ENCODE assay signal across 8 cellular contexts in the genomic region with DNA sequence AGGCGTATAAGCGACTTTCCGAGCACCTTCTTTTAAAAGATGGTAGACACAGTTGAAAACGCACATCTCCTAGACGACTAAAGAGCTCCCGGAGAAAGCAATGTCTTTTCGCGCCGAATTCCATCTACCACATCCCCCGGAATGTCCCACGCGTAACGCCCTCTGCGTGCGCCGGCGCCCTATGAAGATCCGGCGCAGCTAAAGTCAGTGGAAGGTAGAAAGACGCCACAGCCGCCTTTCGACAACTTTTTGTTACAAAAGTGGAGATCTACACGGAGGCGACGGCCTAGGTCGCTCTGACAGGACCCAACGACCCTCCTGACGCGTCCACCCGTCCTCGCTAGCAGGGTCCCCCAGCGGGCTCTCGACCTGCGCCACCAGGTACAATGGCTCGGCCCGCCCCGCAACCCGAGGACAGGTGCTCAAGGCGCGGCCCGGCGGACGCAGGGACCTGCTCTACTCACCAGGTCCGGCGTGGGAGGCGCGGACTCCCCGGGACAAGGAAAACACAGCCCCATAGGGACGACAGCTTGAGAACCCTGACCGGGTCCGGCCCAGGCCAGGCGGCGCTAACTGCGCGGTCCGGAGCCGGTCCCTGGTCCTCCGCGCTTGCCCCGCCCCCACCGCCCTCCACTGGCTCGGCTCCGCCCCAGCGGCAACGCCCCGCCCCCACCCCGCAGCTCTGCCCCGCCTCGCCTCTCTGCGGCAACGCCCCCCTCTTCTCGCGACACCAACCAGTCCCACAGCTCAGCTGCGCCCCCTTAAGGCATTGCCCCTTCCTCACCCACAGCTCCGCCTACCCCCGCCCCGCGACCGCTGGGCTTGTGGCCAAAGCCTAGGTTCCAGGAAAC. TPM values are rescaled to one million over a fixed set of nuclear protein-coding genes. Genes with fewer than 3 reads are reported as not detected.
DNase-seq lines count a peak whose midpoint lies in the region; TF ChIP-seq lines count a peak whose summit lies in the region.

A gene with protein sequence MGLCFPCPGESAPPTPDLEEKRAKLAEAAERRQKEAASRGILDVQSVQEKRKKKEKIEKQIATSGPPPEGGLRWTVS (minus strand): TSS at position 571 of the 851 bp plus-strand sequence. CDS start 53 bp downstream, at position 518.

- H3K9me2 ChIP-seq in MM.1S (replicated peaks; ENCODE audit: insufficient read depth, low read length) (no peaks in the 10 kb centered on the region), SK-N-SH (no peaks in the 10 kb centered on the region)

- H3K36me3 ChIP-seq in MM.1S (replicated peaks; ENCODE audit: insufficient read depth, low read length) (peaks cover 9% of the 10 kb centered on the region), SK-N-SH (replicated peaks in 1 of 2; ENCODE audit: control insufficient read depth in 1 of 2, insufficient read depth in 2 of 2, low read length in 1 of 2) (peaks cover 22 to 27% of the 10 kb centered on the region in 2 experiments), suprapubic skin (peaks cover 8% of the 10 kb centered on the region)

- 0 out of 2 replicates have a peak, but pooled peaks cover 4% of the 10 kb centered on the region for H3F3A ChIP-seq in MM.1S (ENCODE audit: insufficient read depth, low read length)
- H3F3A ChIP-seq in SK-N-SH (replicated peaks; ENCODE audit: insufficient read depth) = no peaks in the 10 kb centered on the region

- H3K79me2 ChIP-seq in MM.1S (ENCODE audit: low read length) (peaks cover 51% of the 10 kb centered on the region), SK-N-SH (ENCODE audit: insufficient read depth) (peaks cover 7% of the 10 kb centered on the region)

- H3K4me1 ChIP-seq in MM.1S (ENCODE audit: low read length) (peaks cover 10% of the 10 kb centered on the region; the same call in 1 of the 2 replicates), SK-N-SH (ENCODE audit: control insufficient read depth in 1 of 2, insufficient read depth in 2 of 2, low read depth in 1 of 2, low read length in 1 of 2) (peaks cover 0 to 7% of the 10 kb centered on the region in 2 experiments; a peak in 2 of 4 replicates), suprapubic skin (peaks cover 15% of the 10 kb centered on the region)

- no peak for TF ChIP-seq EP300 in SK-N-SH (IDR thresholded peaks at IDR 0.05; ENCODE audit: borderline replicate concordance in 1 of 2, low read depth in 1 of 2, low read length in 1 of 2)
- TF ChIP-seq EP300 in suprapubic skin (IDR thresholded peaks at IDR 0.05) = no peak

- H3K9me3 ChIP-seq in MM.1S (replicated peaks; ENCODE audit: insufficient read depth, low read length) (no peaks in the 10 kb centered on the region), SK-N-SH (no peaks in the 10 kb centered on the region), suprapubic skin (no peaks in the 10 kb centered on the region)

- H4K20me1 ChIP-seq in MM.1S (ENCODE audit: insufficient read depth, low read length) (no peaks in the 10 kb centered on the region), SK-N-SH (ENCODE audit: insufficient read depth) (no peaks in the 10 kb centered on the region)

- TF ChIP-seq POLR2A in suprapubic skin (IDR thresholded peaks at IDR 0.05) = peak in 1 of 2 donors; percentile 53

- peak within 1 kb of the TSS; percentile 97 for H3K4me3 ChIP-seq in MM.1S (ENCODE audit: low read length)
- H3K4me3 ChIP-seq in SK-N-SH (ENCODE audit: low read depth in 2 of 2, low read length in 1 of 2) = peak within 1 kb of the TSS; percentile 83 to 96
- peak within 1 kb of the TSS; percentile 73 for H3K4me3 ChIP-seq in suprapubic skin

- DNase-seq in GM04504 (ENCODE audit: low read depth) (peak; percentile 41), HCEC 1CT (peak; percentile 87), MM.1S (peak; percentile 94), SK-N-SH (peak; percentile 94), globus pallidus (ENCODE audit: low spot score) (peak; percentile 94), nucleus accumbens (lab: John Stamatoyannopoulos, UW) (peak; percentile 64 to 97 (median 91)), suprapubic skin (ENCODE audit: low spot score in 2 of 2) (peak; percentile 93 to 95)
- peak; percentile 93 for DNase-seq in activated naive CD4-positive, alpha-beta T cell treated with anti-CD3 and anti-CD28 coated beads, Interleukin-2, amount 50 U/mL, for 16 hours

- H3K27ac ChIP-seq in MM.1S (ENCODE audit: low read length) (peak within 1 kb of the TSS; percentile 90), SK-N-SH (ENCODE audit: low read depth in 2 of 2, low read length in 1 of 2) (peak within 1 kb of the TSS; percentile 51 to 79), suprapubic skin (peak within 1 kb of the TSS; percentile 76)

- TF ChIP-seq RAD21 in SK-N-SH (IDR thresholded peaks at IDR 0.05; ENCODE audit: low read length) = peak; percentile 50

- 1% methylated on average over 48 of the region's 79 CpGs for WGBS in SK-N-SH (ENCODE audit: low lambda C conversion rate)
- WGBS in suprapubic skin = under 1% methylated on average over 27 of the region's 79 CpGs

- no peaks in the 10 kb centered on the region for H3K27me3 ChIP-seq in MM.1S (replicated peaks; ENCODE audit: insufficient read depth, low read length)
- H3K27me3 ChIP-seq in SK-N-SH (ENCODE audit: insufficient read depth) = no peaks in the 10 kb centered on the region
- no peaks in the 10 kb centered on the region for H3K27me3 ChIP-seq in suprapubic skin

- peak within 1 kb of the TSS; percentile 73 for H2AFZ ChIP-seq in MM.1S (ENCODE audit: low read length)
- peak within 1 kb of the TSS; percentile 77 for H2AFZ ChIP-seq in SK-N-SH (ENCODE audit: low read depth)

- peak within 1 kb of the TSS; percentile 77 for H3K4me2 ChIP-seq in MM.1S (ENCODE audit: low read depth, low read length)
- peak within 1 kb of the TSS; percentile 74 for H3K4me2 ChIP-seq in SK-N-SH

- TF ChIP-seq CTCF in MM.1S (IDR thresholded peaks at IDR 0.05; ENCODE audit: low read length) (peak; percentile 70), SK-N-SH (IDR thresholded peaks at IDR 0.05) (peak; percentile 68), suprapubic skin (IDR thresholded peaks at IDR 0.05) (peak in 1 of 2 donors; percentile 58)

- POLR2A ChIA-PET in SK-N-SH (lab: Yijun Ruan, JAX) = no interaction called here

- CTCF ChIA-PET in SK-N-SH (lab: Yijun Ruan, JAX) = interaction anchor here (0.6 to 1.5 kb wide), 14 partner anchors 9 to 911 kb away, joined by 3 to 9 read pairs (median 4); no protein-coding TSS in a partner anchor

- H3K9ac ChIP-seq in MM.1S (ENCODE audit: low read length) (peak within 1 kb of the TSS; percentile 91), SK-N-SH (peak within 1 kb of the TSS; percentile 78)

TF ChIP-seq in SK-N-SH, 30 proteins besides CTCF, POLR2A, EP300 and RAD21 (continues in another document):
- TF ChIP-seq, protein P1, sequence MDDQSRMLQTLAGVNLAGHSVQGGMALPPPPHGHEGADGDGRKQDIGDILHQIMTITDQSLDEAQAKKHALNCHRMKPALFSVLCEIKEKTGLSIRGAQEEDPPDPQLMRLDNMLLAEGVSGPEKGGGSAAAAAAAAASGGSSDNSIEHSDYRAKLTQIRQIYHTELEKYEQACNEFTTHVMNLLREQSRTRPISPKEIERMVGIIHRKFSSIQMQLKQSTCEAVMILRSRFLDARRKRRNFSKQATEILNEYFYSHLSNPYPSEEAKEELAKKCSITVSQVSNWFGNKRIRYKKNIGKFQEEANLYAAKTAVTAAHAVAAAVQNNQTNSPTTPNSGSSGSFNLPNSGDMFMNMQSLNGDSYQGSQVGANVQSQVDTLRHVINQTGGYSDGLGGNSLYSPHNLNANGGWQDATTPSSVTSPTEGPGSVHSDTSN (IDR thresholded peaks at IDR 0.05) = no peak
- TF ChIP-seq TCF12 (IDR thresholded peaks at IDR 0.05) (peak; percentile 46; the same call in 1 of the 2 replicates), GABPA (IDR thresholded peaks at IDR 0.05; ENCODE audit: low read depth) (peak; percentile 70), RCOR1 (IDR thresholded peaks at IDR 0.05; ENCODE audit: low read length) (peak; percentile 78), NFIC (IDR thresholded peaks at IDR 0.05; ENCODE audit: borderline replicate concordance) (peak; percentile 86), MXI1 (IDR thresholded peaks at IDR 0.05; ENCODE audit: low read depth, low read length) (peak; percentile 68), ELF1 (IDR thresholded peaks at IDR 0.05) (peak; percentile 45; the same call in 1 of the 2 replicates), RXRA (IDR thresholded peaks at IDR 0.05; ENCODE audit: borderline replicate concordance, low read depth) (no peak), YY1 (IDR thresholded peaks at IDR 0.05; ENCODE audit: low read depth) (no peak), RFX5 (IDR thresholded peaks at IDR 0.05; ENCODE audit: low read length) (no peak), SMC3 (IDR thresholded peaks at IDR 0.05; ENCODE audit: low read depth, low read length) (peak; percentile 12; the same call in 1 of the 2 replicates), TEAD4 (IDR thresholded peaks at IDR 0.05; ENCODE audit: borderline replicate concordance, insufficient read depth) (0 out of 2 replicates have a peak, but pooled peaks have one; percentile 45)
- TF ChIP-seq, protein P2, sequence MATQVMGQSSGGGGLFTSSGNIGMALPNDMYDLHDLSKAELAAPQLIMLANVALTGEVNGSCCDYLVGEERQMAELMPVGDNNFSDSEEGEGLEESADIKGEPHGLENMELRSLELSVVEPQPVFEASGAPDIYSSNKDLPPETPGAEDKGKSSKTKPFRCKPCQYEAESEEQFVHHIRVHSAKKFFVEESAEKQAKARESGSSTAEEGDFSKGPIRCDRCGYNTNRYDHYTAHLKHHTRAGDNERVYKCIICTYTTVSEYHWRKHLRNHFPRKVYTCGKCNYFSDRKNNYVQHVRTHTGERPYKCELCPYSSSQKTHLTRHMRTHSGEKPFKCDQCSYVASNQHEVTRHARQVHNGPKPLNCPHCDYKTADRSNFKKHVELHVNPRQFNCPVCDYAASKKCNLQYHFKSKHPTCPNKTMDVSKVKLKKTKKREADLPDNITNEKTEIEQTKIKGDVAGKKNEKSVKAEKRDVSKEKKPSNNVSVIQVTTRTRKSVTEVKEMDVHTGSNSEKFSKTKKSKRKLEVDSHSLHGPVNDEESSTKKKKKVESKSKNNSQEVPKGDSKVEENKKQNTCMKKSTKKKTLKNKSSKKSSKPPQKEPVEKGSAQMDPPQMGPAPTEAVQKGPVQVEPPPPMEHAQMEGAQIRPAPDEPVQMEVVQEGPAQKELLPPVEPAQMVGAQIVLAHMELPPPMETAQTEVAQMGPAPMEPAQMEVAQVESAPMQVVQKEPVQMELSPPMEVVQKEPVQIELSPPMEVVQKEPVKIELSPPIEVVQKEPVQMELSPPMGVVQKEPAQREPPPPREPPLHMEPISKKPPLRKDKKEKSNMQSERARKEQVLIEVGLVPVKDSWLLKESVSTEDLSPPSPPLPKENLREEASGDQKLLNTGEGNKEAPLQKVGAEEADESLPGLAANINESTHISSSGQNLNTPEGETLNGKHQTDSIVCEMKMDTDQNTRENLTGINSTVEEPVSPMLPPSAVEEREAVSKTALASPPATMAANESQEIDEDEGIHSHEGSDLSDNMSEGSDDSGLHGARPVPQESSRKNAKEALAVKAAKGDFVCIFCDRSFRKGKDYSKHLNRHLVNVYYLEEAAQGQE (IDR thresholded peaks at IDR 0.05; ENCODE audit: low read depth, low read length) = no peak

RNA-seq across cellular contexts. Expression of the gene that starts here (rescaled TPM):
- polyA plus RNA-seq in SK-N-SH (2012; rRNA removed) = 6.0 and 6.2 TPM in 2 replicates
- polyA plus RNA-seq in SK-N-SH (2012; cell fraction: cytosol; rRNA removed) = 9.7 and 17.9 TPM in 2 replicates
- polyA plus RNA-seq in SK-N-SH (2012; cell fraction: nucleus; rRNA removed) = 1.5 and 2.8 TPM in 2 replicates
- 10 to 100 TPM in 1 of 4 donors, 1 to 10 TPM in 3; 6.8 to 10.0 (median 7.9) TPM for total RNA-seq in suprapubic skin

Comparison
In these comparisons a context has a peak if more than half of its experiments do, and no peak if none do; other contexts are left out.
1. Peak in every context shown above with its lines: DNase-seq, H3K4me3 ChIP-seq and H3K27ac ChIP-seq.
2. DNase-seq: peak in every context shown above with its lines; median percentile 94 in MM.1S; 94 in SK-N-SH; 94 in globus pallidus; 94 in suprapubic skin; 93 in activated naive CD4-positive, alpha-beta T cell treated with anti-CD3 and anti-CD28 coated beads, Interleukin-2, amount 50 U/mL, for 16 hours; 91 in nucleus accumbens; 87 in HCEC 1CT; 41 in GM04504.